27 cellular contexts compared by ENCODE assay signal in the genomic region with DNA sequence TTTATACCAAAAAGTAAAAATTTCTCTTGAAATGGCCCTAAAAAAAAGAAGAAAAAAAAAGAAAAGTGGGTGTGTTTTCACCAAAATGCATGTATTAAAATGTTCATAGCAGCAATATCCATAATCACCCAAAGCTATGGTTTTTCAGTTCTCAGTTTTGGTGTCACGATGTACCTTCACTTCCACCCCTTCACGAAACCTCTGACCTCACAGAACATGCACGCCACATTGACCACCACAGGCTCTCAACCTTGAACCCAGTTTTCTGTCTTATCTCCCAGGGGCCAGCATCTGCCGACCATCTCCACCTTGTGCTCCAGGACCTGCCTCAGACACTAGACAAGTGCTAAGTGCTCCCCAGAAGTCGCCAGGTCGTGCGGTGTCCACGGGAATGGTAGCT. TPM values are rescaled to one million over a fixed set of nuclear protein-coding genes. Genes with fewer than 3 reads are reported as not detected.
DNase-seq lines count a peak whose midpoint lies in the region; ATAC-seq and TF ChIP-seq lines count a peak whose summit lies in the region.
"Had no signal": no experiment of that assay in that cellular context is flagged by ENCODE, and none has a peak within 500 bp of the region (broad histone marks: within the 10 kb centered on the region; RNA-seq: fewer than 3 reads in every experiment).

No MANE protein-coding gene starts in this region.

- H3K79me2 ChIP-seq in OCI-LY3 (ENCODE audit: low read length), result no peaks in the 10 kb centered on the region

- H3K36me3 Mint-ChIP-seq in activated CD8-positive, alpha-beta memory T cell treated with anti-CD3 and anti-CD28 coated beads, Interleukin-2, amount 10 ng/mL, durations not matched to agents 7 days and 5 days, result no peaks in the 10 kb centered on the region
- no peaks in the 10 kb centered on the region for H3K36me3 Mint-ChIP-seq in activated CD4-positive, alpha-beta memory T cell treated with anti-CD3 and anti-CD28 coated beads for 36 hours
- H3K36me3 Mint-ChIP-seq in activated T-helper 2 cell treated with anti-CD3 and anti-CD28 coated beads, Interferon-gamma antibody, Interleukin-2, Interleukin-4, amounts not matched to agents 10 μg/mL and 5 μg/mL and 100 μg/mL, durations not matched to agents 14 hours and 24 hours and 36 hours (ENCODE audit: low read depth), result peaks cover 5% of the 10 kb centered on the region

- H3K9me3 ChIP-seq in OCI-LY3 (ENCODE audit: insufficient read depth, low read length), result no peaks in the 10 kb centered on the region
- H3K9me3 ChIP-seq: BLaER1 treated with 17β-estradiol and CSF1 and Interleukin-3, amounts not matched to agents 10 nM and 100 nM; MG63; SK-N-SH had no signal

- POLR2A ChIA-PET in activated CD4-positive, alpha-beta memory T cell treated with anti-CD3 and anti-CD28 coated beads for 36 hours (lab: Charles Lee), result no interaction called here

- peaks cover 10% of the 10 kb centered on the region for H3K4me1 ChIP-seq in OCI-LY3 (ENCODE audit: low read length)

- no peak overlapping the region for H3K9ac ChIP-seq in OCI-LY3 (ENCODE audit: low read length)
- H3K9ac ChIP-seq: BLaER1 treated with 17β-estradiol and CSF1 and Interleukin-3, amounts not matched to agents 10 nM and 100 nM; SK-N-SH had no signal

- H3K4me3 Mint-ChIP-seq in activated CD8-positive, alpha-beta memory T cell treated with anti-CD3 and anti-CD28 coated beads, Interleukin-2, amount 10 ng/mL, durations not matched to agents 7 days and 5 days, result no peak overlapping the region
- no peak overlapping the region for H3K4me3 Mint-ChIP-seq in activated CD4-positive, alpha-beta memory T cell treated with anti-CD3 and anti-CD28 coated beads for 36 hours
- H3K4me3 Mint-ChIP-seq in activated T-helper 2 cell treated with anti-CD3 and anti-CD28 coated beads, Interferon-gamma antibody, Interleukin-2, Interleukin-4, amounts not matched to agents 10 μg/mL and 5 μg/mL and 100 μg/mL, durations not matched to agents 14 hours and 24 hours and 36 hours (ENCODE audit: low read depth), result no peak overlapping the region
- H3K4me3 Mint-ChIP-seq: CD4-positive, alpha-beta memory T cell; HFFc6 had no signal

- ATAC-seq in activated CD8-positive, alpha-beta memory T cell treated with anti-CD3 and anti-CD28 coated beads, Interleukin-2, amount 10 ng/mL, durations not matched to agents 7 days and 5 days, result no peak
- ATAC-seq in GM19351 (IDR thresholded peaks at IDR 0.05; ENCODE audit: unreplicated experiment) (peak; percentile 89), GM19328 (IDR thresholded peaks at IDR 0.05; ENCODE audit: unreplicated experiment) (no peak)
- ATAC-seq: HepG2, K562 had no signal

- H3K4me1 Mint-ChIP-seq in activated CD8-positive, alpha-beta memory T cell treated with anti-CD3 and anti-CD28 coated beads, Interleukin-2, amount 10 ng/mL, durations not matched to agents 7 days and 5 days, result no peaks in the 10 kb centered on the region
- H3K4me1 Mint-ChIP-seq in activated CD4-positive, alpha-beta memory T cell treated with anti-CD3 and anti-CD28 coated beads for 36 hours (ENCODE audit: low read depth), result no peaks in the 10 kb centered on the region
- H3K4me1 Mint-ChIP-seq in activated T-helper 2 cell treated with anti-CD3 and anti-CD28 coated beads, Interferon-gamma antibody, Interleukin-2, Interleukin-4, amounts not matched to agents 10 μg/mL and 5 μg/mL and 100 μg/mL, durations not matched to agents 14 hours and 24 hours and 36 hours (ENCODE audit: low read depth), result peaks cover 12% of the 10 kb centered on the region

- H4K20me1 ChIP-seq in OCI-LY3 (ENCODE audit: insufficient read depth, low read length), result no peaks in the 10 kb centered on the region
- H4K20me1 ChIP-seq: BLaER1 treated with 17β-estradiol and CSF1 and Interleukin-3, amounts not matched to agents 10 nM and 100 nM had no signal

- CTCF ChIA-PET in activated CD8-positive, alpha-beta memory T cell treated with anti-CD3 and anti-CD28 coated beads, Interleukin-2, amount 10 ng/mL, durations not matched to agents 7 days and 5 days (lab: Charles Lee), result interaction anchor here (0.7 kb wide), 1 partner anchor 1014 kb away, joined by 3 read pairs; no protein-coding TSS in a partner anchor
- CTCF ChIA-PET in activated CD4-positive, alpha-beta memory T cell treated with anti-CD3 and anti-CD28 coated beads for 36 hours (lab: Charles Lee), result interaction anchor here (0.9 kb wide), 1 partner anchor 372 kb away, joined by 3 read pairs; no protein-coding TSS in a partner anchor

- H3K9me3 Mint-ChIP-seq in activated CD8-positive, alpha-beta memory T cell treated with anti-CD3 and anti-CD28 coated beads, Interleukin-2, amount 10 ng/mL, durations not matched to agents 7 days and 5 days (ENCODE audit: low read depth), result no peaks in the 10 kb centered on the region
- H3K9me3 Mint-ChIP-seq in activated CD4-positive, alpha-beta memory T cell treated with anti-CD3 and anti-CD28 coated beads for 36 hours, result no peaks in the 10 kb centered on the region
- no peaks in the 10 kb centered on the region for H3K9me3 Mint-ChIP-seq in activated T-helper 2 cell treated with anti-CD3 and anti-CD28 coated beads, Interferon-gamma antibody, Interleukin-2, Interleukin-4, amounts not matched to agents 10 μg/mL and 5 μg/mL and 100 μg/mL, durations not matched to agents 14 hours and 24 hours and 36 hours
- H3K9me3 Mint-ChIP-seq: CD4-positive, alpha-beta memory T cell; HFFc6 had no signal

- H3K27ac ChIP-seq in OCI-LY3 (ENCODE audit: low read length), result no peak overlapping the region
- H3K27ac ChIP-seq: 22Rv1; BLaER1 treated with 17β-estradiol and CSF1 and Interleukin-3, amounts not matched to agents 10 nM and 100 nM; HL-60; RWPE1 had no signal

- no peak overlapping the region for H3K4me3 ChIP-seq in OCI-LY3 (ENCODE audit: low read length)
- H3K4me3 ChIP-seq: BLaER1 treated with 17β-estradiol and CSF1 and Interleukin-3, amounts not matched to agents 10 nM and 100 nM; K562; MG63 had no signal

- no peak overlapping the region for H2AFZ ChIP-seq in OCI-LY3 (ENCODE audit: low read depth, low read length)

- no peaks in the 10 kb centered on the region for H3K36me3 ChIP-seq in OCI-LY3 (replicated peaks; ENCODE audit: low read depth, low read length)
- H3K36me3 ChIP-seq: MG63 had no signal

- H3K27ac Mint-ChIP-seq in activated CD8-positive, alpha-beta memory T cell treated with anti-CD3 and anti-CD28 coated beads, Interleukin-2, amount 10 ng/mL, durations not matched to agents 7 days and 5 days, result no peak overlapping the region
- no peak overlapping the region for H3K27ac Mint-ChIP-seq in activated CD4-positive, alpha-beta memory T cell treated with anti-CD3 and anti-CD28 coated beads for 36 hours
- no peak overlapping the region for H3K27ac Mint-ChIP-seq in activated T-helper 2 cell treated with anti-CD3 and anti-CD28 coated beads, Interferon-gamma antibody, Interleukin-2, Interleukin-4, amounts not matched to agents 10 μg/mL and 5 μg/mL and 100 μg/mL, durations not matched to agents 14 hours and 24 hours and 36 hours
- H3K27ac Mint-ChIP-seq: CD4-positive, alpha-beta memory T cell; HFFc6 had no signal

- H3K27me3 Mint-ChIP-seq in activated CD8-positive, alpha-beta memory T cell treated with anti-CD3 and anti-CD28 coated beads, Interleukin-2, amount 10 ng/mL, durations not matched to agents 7 days and 5 days, result peaks cover 4% of the 10 kb centered on the region
- no peaks in the 10 kb centered on the region for H3K27me3 Mint-ChIP-seq in activated CD4-positive, alpha-beta memory T cell treated with anti-CD3 and anti-CD28 coated beads for 36 hours
- peaks cover 1% of the 10 kb centered on the region for H3K27me3 Mint-ChIP-seq in activated T-helper 2 cell treated with anti-CD3 and anti-CD28 coated beads, Interferon-gamma antibody, Interleukin-2, Interleukin-4, amounts not matched to agents 10 μg/mL and 5 μg/mL and 100 μg/mL, durations not matched to agents 14 hours and 24 hours and 36 hours (ENCODE audit: low read depth)
- H3K27me3 Mint-ChIP-seq: CD4-positive, alpha-beta memory T cell had no signal

- peak; percentile 22 for DNase-seq in activated CD8-positive, alpha-beta memory T cell treated with anti-CD3 and anti-CD28 coated beads, Interleukin-2, amount 50 U/mL, for 48 hours
- no peak for DNase-seq in activated CD8-positive, alpha-beta memory T cell treated with anti-CD3 and anti-CD28 coated beads, Interleukin-2, amount 10 ng/mL, durations not matched to agents 7 days and 5 days
- DNase-seq in activated CD4-positive, alpha-beta memory T cell treated with anti-CD3 and anti-CD28 coated beads for 36 hours, result no peak
- no peak for DNase-seq in activated T-helper 2 cell treated with anti-CD3 and anti-CD28 coated beads, Interferon-gamma antibody, Interleukin-2, Interleukin-4, amounts not matched to agents 10 μg/mL and 5 μg/mL and 100 μg/mL, durations not matched to agents 14 hours and 24 hours and 36 hours (ENCODE audit: low spot score)
- no peak for DNase-seq in AG08396 (ENCODE audit: low spot score)
- DNase-seq: ACHN; CD4-positive, alpha-beta memory T cell; DMS153; H7; HFFc6; MG63; NCI-H1694 treated with DMSO at 0.1 percent for 48 hours; NCI-H2081 treated with DMSO at 0.1 percent for 48 hours; SIG-M5; SK-N-SH; T-helper 2 cell had no signal

- TF ChIP-seq CTCF in OCI-LY3 (IDR thresholded peaks at IDR 0.05; ENCODE audit: low read depth, low read length), result no peak

- intact Hi-C loops in activated CD4-positive, alpha-beta memory T cell treated with anti-CD3 and anti-CD28 coated beads for 36 hours (cut with micrococcal nuclease), result no loop called here
- intact Hi-C loops in activated T-helper 2 cell treated with anti-CD3 and anti-CD28 coated beads, Interferon-gamma antibody, Interleukin-2, Interleukin-4, amounts not matched to agents 10 μg/mL and 5 μg/mL and 100 μg/mL, durations not matched to agents 14 hours and 24 hours and 36 hours (cut with micrococcal nuclease), result no loop called here

- 0 out of 2 replicates have a peak, but pooled peaks cover 14% of the 10 kb centered on the region for H3K27me3 ChIP-seq in OCI-LY3 (ENCODE audit: low read depth, low read length)
- H3K27me3 ChIP-seq: BLaER1 treated with 17β-estradiol and CSF1 and Interleukin-3, amounts not matched to agents 10 nM and 100 nM; MG63 had no signal

- peak overlapping the region; percentile 12; the same call in 1 of the 2 replicates for H3K4me2 ChIP-seq in OCI-LY3 (ENCODE audit: low read length)
- H3K4me2 ChIP-seq: BLaER1 treated with 17β-estradiol and CSF1 and Interleukin-3, amounts not matched to agents 10 nM and 100 nM; SK-N-SH had no signal

RNA-seq across cellular contexts. Expression of gene COLQ, which starts 30.4 kb away (rescaled TPM):
- total RNA-seq in activated CD8-positive, alpha-beta memory T cell treated with anti-CD3 and anti-CD28 coated beads, Interleukin-2, amount 10 ng/mL, durations not matched to agents 7 days and 5 days, result 1 to 10 TPM; 2.3 to 4.7 TPM
- total RNA-seq in activated CD4-positive, alpha-beta memory T cell treated with anti-CD3 and anti-CD28 coated beads for 36 hours, result 1 to 10 TPM; 1.4 to 1.5 TPM
- total RNA-seq in activated T-helper 2 cell treated with anti-CD3 and anti-CD28 coated beads, Interferon-gamma antibody, Interleukin-2, Interleukin-4, amounts not matched to agents 10 μg/mL and 5 μg/mL and 100 μg/mL, durations not matched to agents 14 hours and 24 hours and 36 hours, result 1.6 and 2.1 TPM in 2 replicates
- total RNA-seq: HT-29, NCI-H460 had no signal
